ENCODE assay signal across 1 cellular context in the genomic region with DNA sequence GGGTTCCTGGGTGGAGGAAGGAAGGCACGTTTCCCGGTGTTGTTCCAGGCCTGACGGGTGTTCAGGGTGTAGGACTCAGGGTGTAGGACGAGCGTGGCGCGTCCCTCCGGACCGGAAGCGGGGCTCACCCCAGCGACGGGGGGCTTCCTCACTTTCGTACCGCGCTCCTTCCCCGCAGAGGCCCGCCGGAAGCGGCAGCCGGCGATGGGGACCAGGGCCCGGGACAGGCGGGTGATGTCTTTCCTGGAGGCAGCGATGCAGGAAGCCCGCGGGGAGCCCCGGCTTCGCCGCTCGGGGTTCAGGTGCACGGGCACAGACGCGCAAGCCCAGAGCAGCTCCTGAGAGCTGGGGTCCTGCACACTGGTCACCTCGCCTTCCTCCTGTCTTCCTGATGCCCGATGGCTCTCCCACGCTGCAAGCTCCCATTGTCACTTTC.
TF ChIP-seq lines count a peak whose summit lies in the region.

No MANE protein-coding gene starts in this region.

TF ChIP-seq in GM23338, 12 proteins besides CTCF, POLR2A, EP300 and RAD21 (continued from another document):
- TF ChIP-seq, protein P1, sequence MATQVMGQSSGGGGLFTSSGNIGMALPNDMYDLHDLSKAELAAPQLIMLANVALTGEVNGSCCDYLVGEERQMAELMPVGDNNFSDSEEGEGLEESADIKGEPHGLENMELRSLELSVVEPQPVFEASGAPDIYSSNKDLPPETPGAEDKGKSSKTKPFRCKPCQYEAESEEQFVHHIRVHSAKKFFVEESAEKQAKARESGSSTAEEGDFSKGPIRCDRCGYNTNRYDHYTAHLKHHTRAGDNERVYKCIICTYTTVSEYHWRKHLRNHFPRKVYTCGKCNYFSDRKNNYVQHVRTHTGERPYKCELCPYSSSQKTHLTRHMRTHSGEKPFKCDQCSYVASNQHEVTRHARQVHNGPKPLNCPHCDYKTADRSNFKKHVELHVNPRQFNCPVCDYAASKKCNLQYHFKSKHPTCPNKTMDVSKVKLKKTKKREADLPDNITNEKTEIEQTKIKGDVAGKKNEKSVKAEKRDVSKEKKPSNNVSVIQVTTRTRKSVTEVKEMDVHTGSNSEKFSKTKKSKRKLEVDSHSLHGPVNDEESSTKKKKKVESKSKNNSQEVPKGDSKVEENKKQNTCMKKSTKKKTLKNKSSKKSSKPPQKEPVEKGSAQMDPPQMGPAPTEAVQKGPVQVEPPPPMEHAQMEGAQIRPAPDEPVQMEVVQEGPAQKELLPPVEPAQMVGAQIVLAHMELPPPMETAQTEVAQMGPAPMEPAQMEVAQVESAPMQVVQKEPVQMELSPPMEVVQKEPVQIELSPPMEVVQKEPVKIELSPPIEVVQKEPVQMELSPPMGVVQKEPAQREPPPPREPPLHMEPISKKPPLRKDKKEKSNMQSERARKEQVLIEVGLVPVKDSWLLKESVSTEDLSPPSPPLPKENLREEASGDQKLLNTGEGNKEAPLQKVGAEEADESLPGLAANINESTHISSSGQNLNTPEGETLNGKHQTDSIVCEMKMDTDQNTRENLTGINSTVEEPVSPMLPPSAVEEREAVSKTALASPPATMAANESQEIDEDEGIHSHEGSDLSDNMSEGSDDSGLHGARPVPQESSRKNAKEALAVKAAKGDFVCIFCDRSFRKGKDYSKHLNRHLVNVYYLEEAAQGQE (IDR thresholded peaks at IDR 0.05; ENCODE audit: unreplicated experiment): no peak
- no peak for TF ChIP-seq JUNB (IDR thresholded peaks at IDR 0.05; ENCODE audit: unreplicated experiment)
- TF ChIP-seq EZH2 (IDR thresholded peaks at IDR 0.05; ENCODE audit: low read depth, unreplicated experiment): no peak
- TF ChIP-seq STAT1 (IDR thresholded peaks at IDR 0.05; ENCODE audit: unreplicated experiment): no peak
- no peak for TF ChIP-seq NANOG (IDR thresholded peaks at IDR 0.05; ENCODE audit: borderline replicate concordance)
- TF ChIP-seq ZNF331 (CRISPR knock-in tag; IDR thresholded peaks at IDR 0.05; ENCODE audit: low read depth): no peak
- no peak for TF ChIP-seq POLR2AphosphoS5 (IDR thresholded peaks at IDR 0.05; ENCODE audit: low read depth)
- TF ChIP-seq, protein P2, sequence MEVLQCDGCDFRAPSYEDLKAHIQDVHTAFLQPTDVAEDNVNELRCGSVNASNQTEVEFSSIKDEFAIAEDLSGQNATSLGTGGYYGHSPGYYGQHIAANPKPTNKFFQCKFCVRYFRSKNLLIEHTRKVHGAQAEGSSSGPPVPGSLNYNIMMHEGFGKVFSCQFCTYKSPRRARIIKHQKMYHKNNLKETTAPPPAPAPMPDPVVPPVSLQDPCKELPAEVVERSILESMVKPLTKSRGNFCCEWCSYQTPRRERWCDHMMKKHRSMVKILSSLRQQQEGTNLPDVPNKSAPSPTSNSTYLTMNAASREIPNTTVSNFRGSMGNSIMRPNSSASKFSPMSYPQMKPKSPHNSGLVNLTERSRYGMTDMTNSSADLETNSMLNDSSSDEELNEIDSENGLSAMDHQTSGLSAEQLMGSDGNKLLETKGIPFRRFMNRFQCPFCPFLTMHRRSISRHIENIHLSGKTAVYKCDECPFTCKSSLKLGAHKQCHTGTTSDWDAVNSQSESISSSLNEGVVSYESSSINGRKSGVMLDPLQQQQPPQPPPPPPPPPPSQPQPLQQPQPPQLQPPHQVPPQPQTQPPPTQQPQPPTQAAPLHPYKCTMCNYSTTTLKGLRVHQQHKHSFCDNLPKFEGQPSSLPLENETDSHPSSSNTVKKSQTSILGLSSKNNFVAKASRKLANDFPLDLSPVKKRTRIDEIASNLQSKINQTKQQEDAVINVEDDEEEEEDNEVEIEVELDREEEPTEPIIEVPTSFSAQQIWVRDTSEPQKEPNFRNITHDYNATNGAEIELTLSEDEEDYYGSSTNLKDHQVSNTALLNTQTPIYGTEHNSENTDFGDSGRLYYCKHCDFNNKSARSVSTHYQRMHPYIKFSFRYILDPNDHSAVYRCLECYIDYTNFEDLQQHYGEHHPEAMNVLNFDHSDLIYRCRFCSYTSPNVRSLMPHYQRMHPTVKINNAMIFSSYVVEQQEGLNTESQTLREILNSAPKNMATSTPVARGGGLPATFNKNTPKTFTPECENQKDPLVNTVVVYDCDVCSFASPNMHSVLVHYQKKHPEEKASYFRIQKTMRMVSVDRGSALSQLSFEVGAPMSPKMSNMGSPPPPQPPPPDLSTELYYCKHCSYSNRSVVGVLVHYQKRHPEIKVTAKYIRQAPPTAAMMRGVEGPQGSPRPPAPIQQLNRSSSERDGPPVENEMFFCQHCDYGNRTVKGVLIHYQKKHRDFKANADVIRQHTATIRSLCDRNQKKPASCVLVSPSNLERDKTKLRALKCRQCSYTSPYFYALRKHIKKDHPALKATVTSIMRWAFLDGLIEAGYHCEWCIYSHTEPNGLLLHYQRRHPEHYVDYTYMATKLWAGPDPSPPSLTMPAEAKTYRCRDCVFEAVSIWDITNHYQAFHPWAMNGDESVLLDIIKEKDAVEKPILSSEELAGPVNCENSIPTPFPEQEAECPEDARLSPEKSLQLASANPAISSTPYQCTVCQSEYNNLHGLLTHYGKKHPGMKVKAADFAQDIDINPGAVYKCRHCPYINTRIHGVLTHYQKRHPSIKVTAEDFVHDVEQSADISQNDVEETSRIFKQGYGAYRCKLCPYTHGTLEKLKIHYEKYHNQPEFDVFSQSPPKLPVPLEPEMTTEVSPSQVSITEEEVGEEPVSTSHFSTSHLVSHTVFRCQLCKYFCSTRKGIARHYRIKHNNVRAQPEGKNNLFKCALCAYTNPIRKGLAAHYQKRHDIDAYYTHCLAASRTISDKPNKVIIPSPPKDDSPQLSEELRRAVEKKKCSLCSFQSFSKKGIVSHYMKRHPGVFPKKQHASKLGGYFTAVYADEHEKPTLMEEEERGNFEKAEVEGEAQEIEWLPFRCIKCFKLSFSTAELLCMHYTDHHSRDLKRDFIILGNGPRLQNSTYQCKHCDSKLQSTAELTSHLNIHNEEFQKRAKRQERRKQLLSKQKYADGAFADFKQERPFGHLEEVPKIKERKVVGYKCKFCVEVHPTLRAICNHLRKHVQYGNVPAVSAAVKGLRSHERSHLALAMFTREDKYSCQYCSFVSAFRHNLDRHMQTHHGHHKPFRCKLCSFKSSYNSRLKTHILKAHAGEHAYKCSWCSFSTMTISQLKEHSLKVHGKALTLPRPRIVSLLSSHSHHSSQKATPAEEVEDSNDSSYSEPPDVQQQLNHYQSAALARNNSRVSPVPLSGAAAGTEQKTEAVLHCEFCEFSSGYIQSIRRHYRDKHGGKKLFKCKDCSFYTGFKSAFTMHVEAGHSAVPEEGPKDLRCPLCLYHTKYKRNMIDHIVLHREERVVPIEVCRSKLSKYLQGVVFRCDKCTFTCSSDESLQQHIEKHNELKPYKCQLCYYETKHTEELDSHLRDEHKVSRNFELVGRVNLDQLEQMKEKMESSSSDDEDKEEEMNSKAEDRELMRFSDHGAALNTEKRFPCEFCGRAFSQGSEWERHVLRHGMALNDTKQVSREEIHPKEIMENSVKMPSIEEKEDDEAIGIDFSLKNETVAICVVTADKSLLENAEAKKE (CRISPR knock-in tag; IDR thresholded peaks at IDR 0.05): no peak
- TF ChIP-seq ZNF114 (CRISPR knock-in tag; IDR thresholded peaks at IDR 0.05): no peak
TF ChIP-seq in GM23338: peak in this region for 0.
